Comparison of ENCODE assay signal across 10 cellular contexts in genomic region chr1:147217142-147217541, GRCh38.
"Had no signal": no experiment of that assay in that cellular context is flagged by ENCODE, and none has a peak within 500 bp of the region (broad histone marks: within the 10 kb centered on the region; RNA-seq: fewer than 3 reads in every experiment).

No MANE protein-coding gene starts in this region.

- H2AFZ ChIP-seq: GM23248, GM23338 had no signal

- DNase-seq: GM23248, GOT3, H7, H9, HFFc6 had no signal

- H3K36me3 ChIP-seq: HAP-1 had no signal

- H3K4me1 ChIP-seq: HAP-1 had no signal

- H3K27ac ChIP-seq: GM23248 had no signal

- H3K9ac ChIP-seq: GM23248 had no signal

- H3K4me3 ChIP-seq: GM23248, GM23338, HAP-1 had no signal

- FAIRE-seq: H1, H54 had no signal

- H3K9me3 ChIP-seq: HAP-1 had no signal

- ATAC-seq: GM23338, HCT116 had no signal

- H3K4me2 ChIP-seq: GM23338 had no signal
